ENCODE assay signal across 29 cellular contexts in genomic region chr21:40672602-40673001, GRCh38.
"Had no signal": no experiment of that assay in that cellular context is flagged by ENCODE, and none has a peak within 500 bp of the region (broad histone marks: within the 10 kb centered on the region; RNA-seq: fewer than 3 reads in every experiment).

No MANE protein-coding gene starts in this region.

- DNase-seq: activated B cell treated with CpG ODN at 0.5 μM for 24 hours; activated CD4-positive, alpha-beta T cell treated with anti-CD3 and anti-CD28 coated beads for 48 hours; activated CD4-positive, alpha-beta T cell treated with anti-CD3 and anti-CD28 coated beads, Interleukin-2, amount 50 U/mL, for 1 hour; activated CD4-positive, alpha-beta T cell treated with anti-CD3 and anti-CD28 coated beads, Interleukin-2, amount 50 U/mL, for 48 hours; activated CD8-positive, alpha-beta memory T cell treated with anti-CD3 and anti-CD28 coated beads for 24 hours; activated CD8-positive, alpha-beta T cell treated with anti-CD3 and anti-CD28 coated beads for 36 hours; activated effector memory CD4-positive, alpha-beta T cell treated with Interleukin-2 at 50 U/mL for 16 hours; activated gamma-delta T cell treated with Interleukin-2 at 50 U/mL for 16 hours; activated naive CD4-positive, alpha-beta T cell treated with anti-CD3 and anti-CD28 coated beads, Interleukin-2, amount 50 U/mL, for 16 hours; activated naive CD4-positive, alpha-beta T cell treated with Interleukin-2 at 50 U/mL for 16 hours; activated T-cell treated with anti-CD3 and anti-CD28 coated beads, Interleukin-2, amount 50 U/mL, for 4 hours; amniotic stem cell; anterior cingulate cortex; body of pancreas; caudate nucleus; effector CD8-positive, alpha-beta T cell; foreskin fibroblast; gastrocnemius medialis; glutamatergic neuron; heart left ventricle; T-helper 1 cell; T-helper 17 cell; T1000; WERI-Rb-1 had no signal

- H3K27me3 Mint-ChIP-seq: activated B cell treated with CpG ODN at 0.5 μM for 24 hours; activated CD8-positive, alpha-beta T cell treated with anti-CD3 and anti-CD28 coated beads for 36 hours; activated T-helper 17 cell treated with anti-CD3 and anti-CD28 coated beads, Interleukin-2, amount 50 U/mL, for 72 hours; T-helper 17 cell had no signal

- H3K9me3 Mint-ChIP-seq: activated T-cell treated with anti-CD3 and anti-CD28 coated beads, Interleukin-2, amount 50 U/mL, for 4 hours; activated T-helper 17 cell treated with anti-CD3 and anti-CD28 coated beads, Interleukin-2, amount 50 U/mL, for 72 hours had no signal

- H3K4me1 Mint-ChIP-seq: activated B cell treated with CpG ODN at 0.5 μM for 24 hours; activated T-helper 17 cell treated with anti-CD3 and anti-CD28 coated beads, Interleukin-2, amount 50 U/mL, for 72 hours; T-helper 17 cell had no signal

- H3K36me3 Mint-ChIP-seq: activated naive CD8-positive, alpha-beta T cell had no signal

- H3K27me3 ChIP-seq: body of pancreas, gastrocnemius medialis, heart left ventricle had no signal

- H3K4me3 Mint-ChIP-seq: activated B cell treated with CpG ODN at 0.5 μM for 24 hours; activated CD8-positive, alpha-beta T cell treated with anti-CD3 and anti-CD28 coated beads for 36 hours; activated naive CD8-positive, alpha-beta T cell; activated T-cell treated with anti-CD3 and anti-CD28 coated beads, Interleukin-2, amount 50 U/mL, for 4 hours; activated T-helper 17 cell treated with anti-CD3 and anti-CD28 coated beads, Interleukin-2, amount 50 U/mL, for 72 hours; T-helper 17 cell; T-helper 2 cell treated with Interferon-gamma antibody and Interleukin-4, amounts not matched to agents 5 μg/mL and 100 μg/mL, for 36 hours had no signal

- ATAC-seq: activated CD4-positive, CD25-positive, alpha-beta regulatory T cell treated with anti-CD3 and anti-CD28 coated beads, Interleukin-2, amount 50 U/mL, for 24 hours; activated CD8-positive, alpha-beta T cell treated with anti-CD3 and anti-CD28 coated beads for 36 hours; activated T-cell treated with anti-CD3 and anti-CD28 coated beads, Interleukin-2, amount 50 U/mL, for 4 hours; activated T-helper 17 cell treated with anti-CD3 and anti-CD28 coated beads, Interleukin-2, amount 50 U/mL, for 72 hours; body of pancreas; esophagus mucosa; gastrocnemius medialis; heart left ventricle; T-helper 17 cell had no signal

- H3K27ac Mint-ChIP-seq: activated B cell treated with CpG ODN at 0.5 μM for 24 hours; activated CD8-positive, alpha-beta T cell treated with anti-CD3 and anti-CD28 coated beads for 36 hours; activated naive CD8-positive, alpha-beta T cell; activated T-helper 17 cell treated with anti-CD3 and anti-CD28 coated beads, Interleukin-2, amount 50 U/mL, for 72 hours; T-helper 17 cell; T-helper 2 cell treated with Interferon-gamma antibody and Interleukin-4, amounts not matched to agents 5 μg/mL and 100 μg/mL, for 36 hours had no signal

- H3K4me1 ChIP-seq: gastrocnemius medialis, heart left ventricle had no signal

- H3K27ac ChIP-seq: body of pancreas, gastrocnemius medialis, heart left ventricle, WERI-Rb-1 had no signal
